ENCODE assay signal across 1 cellular context in the genomic region with DNA sequence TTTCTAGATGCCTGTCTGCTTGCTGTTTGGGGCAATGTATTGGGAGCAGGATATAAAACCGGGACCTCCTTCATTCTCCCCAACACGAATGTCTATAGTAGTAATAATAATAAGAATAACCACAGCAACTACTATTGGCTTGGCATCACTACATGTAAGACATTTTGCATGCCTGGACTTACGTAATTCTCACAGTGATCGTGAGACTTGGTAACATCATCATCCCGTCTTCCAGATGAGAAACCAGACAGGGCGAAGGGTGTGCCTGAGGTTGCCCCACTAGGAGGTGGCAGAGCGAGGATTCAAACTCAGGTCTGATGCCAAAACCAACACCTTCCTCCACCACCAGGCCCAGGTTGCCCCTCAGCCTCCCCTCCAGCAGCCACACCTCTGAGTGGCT.
TF ChIP-seq lines count a peak whose summit lies in the region.

No MANE protein-coding gene starts in this region.

TF ChIP-seq in SK-N-SH, 30 proteins besides CTCF, POLR2A, EP300 and RAD21 (continued from another document):
- no peak for TF ChIP-seq NRF1 (IDR thresholded peaks at IDR 0.05; ENCODE audit: low read depth, low read length)
